Comparison of ENCODE assay signal across 17 cellular contexts in genomic region chr12:120872487-120872886, GRCh38. TPM values are rescaled to one million over a fixed set of nuclear protein-coding genes. Genes with fewer than 3 reads are reported as not detected.
DNase-seq lines count a peak whose midpoint lies in the region; ATAC-seq, FAIRE-seq and TF ChIP-seq lines count a peak whose summit lies in the region.
"Had no signal": no experiment of that assay in that cellular context is flagged by ENCODE, and none has a peak within 500 bp of the region (broad histone marks: within the 10 kb centered on the region; RNA-seq: fewer than 3 reads in every experiment).

No MANE protein-coding gene starts in this region.

- H3K4me1 Mint-ChIP-seq in effector memory CD8-positive, alpha-beta T cell (ENCODE audit: low read depth in 2 of 2): peaks cover 35 to 50% of the 10 kb centered on the region in 2 donors
- H3K4me1 Mint-ChIP-seq in activated T-helper 2 cell treated with anti-CD3 and anti-CD28 coated beads, Interferon-gamma antibody, Interleukin-2, Interleukin-4, amounts not matched to agents 10 μg/mL and 5 μg/mL and 100 μg/mL, durations not matched to agents 14 hours and 24 hours and 36 hours (ENCODE audit: low read depth): peaks cover 27% of the 10 kb centered on the region

- H3K36me3 ChIP-seq in cardiac muscle cell (no peaks in the 10 kb centered on the region), Loucy (ENCODE audit: insufficient read depth, low read length) (peaks cover 3% of the 10 kb centered on the region; the same call in 1 of the 2 replicates), neutrophil (peaks cover 6% of the 10 kb centered on the region), neuronal stem cell (replicated peaks in 1 of 2; ENCODE audit: control insufficient read depth in 2 of 2, insufficient read depth in 2 of 2, low read length in 2 of 2) (peaks cover 0 to 9% of the 10 kb centered on the region in 2 donors)

- H4K20me1 ChIP-seq in Loucy (ENCODE audit: insufficient read depth, low read length, poor library complexity, severe bottlenecking): peaks cover 32% of the 10 kb centered on the region

- no peak for ATAC-seq in left cardiac atrium
- ATAC-seq in effector memory CD8-positive, alpha-beta T cell (replicated peaks): no peak

- H3K27ac ChIP-seq in cardiac muscle cell (peak overlapping the region; percentile 77), neutrophil (peak overlapping the region; percentile 56), neuronal stem cell (replicated peaks; ENCODE audit: low read length) (no peak overlapping the region)
- H3K27ac ChIP-seq: BLaER1, GM23248 had no signal

- no peak overlapping the region for H4K8ac ChIP-seq in neuronal stem cell (ENCODE audit: low read depth, low read length)

- WGBS in neuronal stem cell (ENCODE audit: extremely low coverage in 2 of 2, insufficient read length in 2 of 2, insufficient replicate concordance in 1 of 2), 2 donors: no CpG with 5 or more reads among the region's 5 CpGs

- peaks cover 10% of the 10 kb centered on the region for H3K36me3 Mint-ChIP-seq in effector memory CD8-positive, alpha-beta T cell (ENCODE audit: insufficient read depth)
- H3K36me3 Mint-ChIP-seq in activated T-helper 2 cell treated with anti-CD3 and anti-CD28 coated beads, Interferon-gamma antibody, Interleukin-2, Interleukin-4, amounts not matched to agents 10 μg/mL and 5 μg/mL and 100 μg/mL, durations not matched to agents 14 hours and 24 hours and 36 hours (ENCODE audit: low read depth): peaks cover 11% of the 10 kb centered on the region

- no peak overlapping the region for H4K91ac ChIP-seq in neuronal stem cell (ENCODE audit: low read depth, low read length, poor library complexity)

- no peak overlapping the region for H3K14ac ChIP-seq in neuronal stem cell (ENCODE audit: low read length)

- no peak overlapping the region for H3K4ac ChIP-seq in neuronal stem cell (ENCODE audit: low read length)

- TF ChIP-seq CTCF in cardiac muscle cell (IDR thresholded peaks at IDR 0.05; ENCODE audit: low read depth, low read length) (no peak), Loucy (conservative IDR thresholded peaks at IDR 0.05; ENCODE audit: low read length) (no peak), neutrophil (IDR thresholded peaks at IDR 0.05) (no peak)

- no peak overlapping the region for H2BK120ac ChIP-seq in neuronal stem cell (ENCODE audit: low read depth, low read length)

- no peaks in the 10 kb centered on the region for H3K27me3 Mint-ChIP-seq in effector memory CD8-positive, alpha-beta T cell
- no peaks in the 10 kb centered on the region for H3K27me3 Mint-ChIP-seq in activated T-helper 2 cell treated with anti-CD3 and anti-CD28 coated beads, Interferon-gamma antibody, Interleukin-2, Interleukin-4, amounts not matched to agents 10 μg/mL and 5 μg/mL and 100 μg/mL, durations not matched to agents 14 hours and 24 hours and 36 hours (ENCODE audit: low read depth)

- TF ChIP-seq POLR2A in GM12891 (IDR thresholded peaks at IDR 0.05; ENCODE audit: low read depth, low read length): no peak

- H3K4me3 Mint-ChIP-seq in effector memory CD8-positive, alpha-beta T cell: peak overlapping the region; percentile 31 to 35
- no peak overlapping the region for H3K4me3 Mint-ChIP-seq in activated T-helper 2 cell treated with anti-CD3 and anti-CD28 coated beads, Interferon-gamma antibody, Interleukin-2, Interleukin-4, amounts not matched to agents 10 μg/mL and 5 μg/mL and 100 μg/mL, durations not matched to agents 14 hours and 24 hours and 36 hours (ENCODE audit: low read depth)

- H3K9ac ChIP-seq in Loucy (ENCODE audit: low read depth, low read length, poor library complexity, severe bottlenecking) (peak overlapping the region; percentile 38), neuronal stem cell (ENCODE audit: low read depth, low read length, poor library complexity) (no peak overlapping the region)
- H3K9ac ChIP-seq: BLaER1, GM23248 had no signal

- H3F3A ChIP-seq in Loucy (ENCODE audit: low read depth): no peaks in the 10 kb centered on the region

- intact Hi-C loops in left cardiac atrium (cut with DNase I): no loop called here
- intact Hi-C loops in activated T-helper 2 cell treated with anti-CD3 and anti-CD28 coated beads, Interferon-gamma antibody, Interleukin-2, Interleukin-4, amounts not matched to agents 10 μg/mL and 5 μg/mL and 100 μg/mL, durations not matched to agents 14 hours and 24 hours and 36 hours (cut with micrococcal nuclease): no loop called here

- H2AK5ac ChIP-seq in neuronal stem cell (ENCODE audit: low read depth, low read length): no peak overlapping the region

- H3K23ac ChIP-seq in neuronal stem cell (ENCODE audit: low read depth, low read length, poor library complexity): no peak overlapping the region

- H2BK12ac ChIP-seq in neuronal stem cell (ENCODE audit: low read length): no peak overlapping the region

- H2BK15ac ChIP-seq in neuronal stem cell (ENCODE audit: low read length): no peak overlapping the region

- H3K4me1 ChIP-seq in cardiac muscle cell (ENCODE audit: low read depth): peaks cover 10% of the 10 kb centered on the region
- H3K4me1 ChIP-seq in Loucy (ENCODE audit: insufficient read depth, low read length, poor library complexity, severe bottlenecking): peaks cover 22% of the 10 kb centered on the region
- H3K4me1 ChIP-seq in neutrophil (ENCODE audit: control insufficient read depth in 1 of 2, insufficient read depth in 1 of 2, low read depth in 1 of 2, low read length in 1 of 2): peaks cover 26 to 38% of the 10 kb centered on the region in 2 experiments
- no peaks in the 10 kb centered on the region for H3K4me1 ChIP-seq in neuronal stem cell (ENCODE audit: control insufficient read depth in 2 of 2, insufficient read depth in 1 of 2, low read depth in 1 of 2, low read length in 2 of 2)

- H3K27ac Mint-ChIP-seq in effector memory CD8-positive, alpha-beta T cell: peak overlapping the region in 1 of 2 donors; percentile 46
- no peak overlapping the region for H3K27ac Mint-ChIP-seq in activated T-helper 2 cell treated with anti-CD3 and anti-CD28 coated beads, Interferon-gamma antibody, Interleukin-2, Interleukin-4, amounts not matched to agents 10 μg/mL and 5 μg/mL and 100 μg/mL, durations not matched to agents 14 hours and 24 hours and 36 hours

- H3K9me3 ChIP-seq in cardiac muscle cell (ENCODE audit: low read depth): no peaks in the 10 kb centered on the region
- H3K9me3 ChIP-seq in Loucy (ENCODE audit: insufficient read depth, low read depth, low read length): no peaks in the 10 kb centered on the region
- no peaks in the 10 kb centered on the region for H3K9me3 ChIP-seq in neutrophil
- peaks cover 2 to 4% of the 10 kb centered on the region in 2 donors for H3K9me3 ChIP-seq in neuronal stem cell (replicated peaks in 1 of 2; ENCODE audit: control insufficient read depth in 2 of 2, insufficient read depth in 1 of 2, low read depth in 1 of 2, low read length in 2 of 2)

- no peak for FAIRE-seq in GM12891 (lab: Jason Lieb, UNC)
- FAIRE-seq: A204.1, G401.6 had no signal

- H2AFZ ChIP-seq in Loucy (ENCODE audit: low read length) (no peak overlapping the region), neuronal stem cell (ENCODE audit: low read length) (no peak overlapping the region)
- H2AFZ ChIP-seq: GM23248 had no signal

- H3K4me2 ChIP-seq in Loucy (ENCODE audit: low read depth, low read length, poor library complexity, severe bottlenecking): peak overlapping the region; percentile 64
- no peak overlapping the region for H3K4me2 ChIP-seq in neuronal stem cell (ENCODE audit: insufficient read depth, low read length, poor library complexity, severe bottlenecking)

- H3K79me1 ChIP-seq in neuronal stem cell (ENCODE audit: low read depth, low read length): no peaks in the 10 kb centered on the region

- H3K79me2 ChIP-seq in Loucy (ENCODE audit: insufficient read depth, low read length): peaks cover 93% of the 10 kb centered on the region

- no peak overlapping the region for H3K4me3 ChIP-seq in cardiac muscle cell
- H3K4me3 ChIP-seq in Loucy (ENCODE audit: low read length, poor library complexity, severe bottlenecking): peak overlapping the region; percentile 22
- H3K4me3 ChIP-seq in neutrophil (ENCODE audit: low read depth in 1 of 2, low read length in 1 of 2): no peak overlapping the region
- H3K4me3 ChIP-seq in neuronal stem cell (ENCODE audit: low read length in 2 of 2): no peak overlapping the region
- H3K4me3 ChIP-seq: BLaER1, GM23248 had no signal

- no peaks in the 10 kb centered on the region for H3K9me2 ChIP-seq in Loucy (replicated peaks; ENCODE audit: low read depth, low read length)

- DNase-seq in cardiac muscle cell (ENCODE audit: low read depth in 1 of 2, low spot score in 1 of 2): no peak
- no peak for DNase-seq in left cardiac atrium
- no peak for DNase-seq in effector memory CD8-positive, alpha-beta T cell
- DNase-seq in neuronal stem cell (ENCODE audit: low spot score): no peak
- DNase-seq in activated T-helper 2 cell treated with anti-CD3 and anti-CD28 coated beads, Interferon-gamma antibody, Interleukin-2, Interleukin-4, amounts not matched to agents 10 μg/mL and 5 μg/mL and 100 μg/mL, durations not matched to agents 14 hours and 24 hours and 36 hours (ENCODE audit: low spot score): no peak
- DNase-seq in GM12891 (ENCODE audit: insufficient read length, low spot score): no peak
- DNase-seq: DMS79 treated with DMSO at 0.1 percent for 48 hours, GM23248, KBM-7, NCI-H1436, NCI-H2081, NCI-H510A treated with DMSO at 0.1 percent for 48 hours had no signal

- H3K9me3 Mint-ChIP-seq in effector memory CD8-positive, alpha-beta T cell: no peaks in the 10 kb centered on the region
- no peaks in the 10 kb centered on the region for H3K9me3 Mint-ChIP-seq in activated T-helper 2 cell treated with anti-CD3 and anti-CD28 coated beads, Interferon-gamma antibody, Interleukin-2, Interleukin-4, amounts not matched to agents 10 μg/mL and 5 μg/mL and 100 μg/mL, durations not matched to agents 14 hours and 24 hours and 36 hours

- no peak overlapping the region for H3K18ac ChIP-seq in neuronal stem cell (ENCODE audit: low read length)

- no peaks in the 10 kb centered on the region for H3K27me3 ChIP-seq in cardiac muscle cell
- no peaks in the 10 kb centered on the region for H3K27me3 ChIP-seq in Loucy (ENCODE audit: insufficient read depth, low read length, poor library complexity, severe bottlenecking)
- H3K27me3 ChIP-seq in neutrophil: no peaks in the 10 kb centered on the region
- H3K27me3 ChIP-seq in neuronal stem cell (ENCODE audit: control insufficient read depth in 3 of 3, insufficient read depth in 3 of 3, low read depth in 1 of 3, low read length in 3 of 3): no peaks in the 10 kb centered on the region
- H3K27me3 ChIP-seq: BLaER1 had no signal

- no peak overlapping the region for H2BK5ac ChIP-seq in neuronal stem cell (ENCODE audit: low read length)

TF ChIP-seq in GM12891, 5 proteins besides CTCF, POLR2A, EP300 and RAD21 (continues in another document):
- TF ChIP-seq SPI1 (IDR thresholded peaks at IDR 0.05; ENCODE audit: low read depth, low read length) (no peak), PAX5 (IDR thresholded peaks at IDR 0.05; ENCODE audit: insufficient read depth, low read length, severe bottlenecking) (no peak)

RNA-seq across cellular contexts. Expression of gene SPPL3, which starts 31.7 kb away (rescaled TPM):
- total RNA-seq in cardiac muscle cell (23.2 and 26.9 TPM in 2 replicates), left cardiac atrium (10 to 100 TPM; 27.6 to 29.7 TPM)
- polyA plus RNA-seq in cardiac muscle cell: 111 and 121 TPM in 2 replicates
- 50.8 TPM for polyA plus RNA-seq in neuronal stem cell (2013, experiment 1 of 2)
- 50.8 TPM for polyA plus RNA-seq in neuronal stem cell (2013, experiment 2 of 2)
- 33.4 and 38.2 TPM in 2 replicates for total RNA-seq in activated T-helper 2 cell treated with anti-CD3 and anti-CD28 coated beads, Interferon-gamma antibody, Interleukin-2, Interleukin-4, amounts not matched to agents 10 μg/mL and 5 μg/mL and 100 μg/mL, durations not matched to agents 14 hours and 24 hours and 36 hours
- 11.1 TPM for polyA plus RNA-seq in GM12891 (2012; ENCODE audit: low read depth, missing spikeins)
